8 cellular contexts compared by ENCODE assay signal in the genomic region with DNA sequence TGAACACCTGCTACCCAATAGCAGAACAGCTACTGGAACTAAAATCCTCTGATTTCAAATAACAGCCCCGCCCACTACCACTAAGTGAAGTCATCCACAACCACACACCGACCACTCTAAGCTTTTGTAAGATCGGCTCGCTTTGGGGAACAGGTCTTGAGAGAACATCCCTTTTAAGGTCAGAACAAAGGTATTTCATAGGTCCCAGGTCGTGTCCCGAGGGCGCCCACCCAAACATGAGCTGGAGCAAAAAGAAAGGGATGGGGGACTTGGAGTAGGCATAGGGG. TPM values are rescaled to one million over a fixed set of nuclear protein-coding genes. Genes with fewer than 3 reads are reported as not detected.
DNase-seq lines count a peak whose midpoint lies in the region; FAIRE-seq and TF ChIP-seq lines count a peak whose summit lies in the region.

No MANE protein-coding gene starts in this region.

- TF ChIP-seq POLR2A in endothelial cell of umbilical vein (IDR thresholded peaks at IDR 0.05; ENCODE audit: low read depth, low read length), result no peak
- no peak for TF ChIP-seq POLR2A in GM12892 (IDR thresholded peaks at IDR 0.05; ENCODE audit: low read depth, low read length)

- TF ChIP-seq CTCF in GM10266 (IDR thresholded peaks at IDR 0.05; ENCODE audit: control insufficient read depth, insufficient read depth, low read depth, missing control alignments) (no peak), endothelial cell of umbilical vein (IDR thresholded peaks at IDR 0.05; ENCODE audit: extremely low read depth in 1 of 2, insufficient read depth in 1 of 2, low read depth in 1 of 2, low read length in 2 of 2) (no peak)

- no peaks in the 10 kb centered on the region for H4K20me1 ChIP-seq in endothelial cell of umbilical vein (replicated peaks; ENCODE audit: control insufficient read depth, extremely low read depth, insufficient read depth, low read length)

- peak overlapping the region; percentile 99 for H3K27ac Mint-ChIP-seq in activated CD4-positive, alpha-beta memory T cell treated with anti-CD3 and anti-CD28 coated beads for 36 hours

- H3K79me2 ChIP-seq in endothelial cell of umbilical vein (ENCODE audit: control insufficient read depth, insufficient read depth, low read length), result peaks cover 6% of the 10 kb centered on the region

- H3K4me1 ChIP-seq in HAP-1 (peaks cover 23% of the 10 kb centered on the region), endothelial cell of umbilical vein (ENCODE audit: control insufficient read depth, extremely low read depth, insufficient read depth, low read length) (peaks cover 15% of the 10 kb centered on the region), subcutaneous abdominal adipose tissue (ENCODE audit: control insufficient read depth in 5 of 5, insufficient read depth in 5 of 5, low read length in 5 of 5) (peaks cover 0 to 21% (median 13%) of the 10 kb centered on the region in 5 donors)

- peak overlapping the region; percentile 69 for H2AFZ ChIP-seq in endothelial cell of umbilical vein (ENCODE audit: low read depth, low read length)

- H3K27me3 ChIP-seq in HAP-1 (ENCODE audit: low read depth) (no peaks in the 10 kb centered on the region), endothelial cell of umbilical vein (ENCODE audit: control insufficient read depth in 2 of 2, insufficient read depth in 2 of 2, low read length in 2 of 2) (no peaks in the 10 kb centered on the region), subcutaneous abdominal adipose tissue (ENCODE audit: control insufficient read depth in 5 of 5, insufficient read depth in 4 of 5, low read length in 5 of 5) (no peaks in the 10 kb centered on the region)

- H3K36me3 Mint-ChIP-seq in activated CD4-positive, alpha-beta memory T cell treated with anti-CD3 and anti-CD28 coated beads for 36 hours, result peaks cover 12% of the 10 kb centered on the region

- dilution Hi-C loops in endothelial cell of umbilical vein (cut with MboI; ENCODE audit: extremely low pct_ligation_motif_present, low sequenced_read_pairs), result no loop called here

- H3K9me3 ChIP-seq in HAP-1 (no peaks in the 10 kb centered on the region), endothelial cell of umbilical vein (replicated peaks; ENCODE audit: control insufficient read depth, insufficient read depth, low read length) (no peaks in the 10 kb centered on the region), subcutaneous abdominal adipose tissue (ENCODE audit: control insufficient read depth in 5 of 5, low read length in 5 of 5) (no peaks in the 10 kb centered on the region)

- POLR2A ChIA-PET in activated CD4-positive, alpha-beta memory T cell treated with anti-CD3 and anti-CD28 coated beads for 36 hours (lab: Charles Lee), result interaction anchor here (1.0 to 2.6 kb wide), 12 partner anchors 14 to 1364 kb away, joined by 3 to 38 read pairs (median 4); partner anchors contain the start of genes N4BP2L1, N4BP2L2 and PDS5B
- POLR2A ChIA-PET in endothelial cell of umbilical vein (lab: Charles Lee), result interaction anchor here (0.7 to 1.9 kb wide), 2 partner anchors 51 to 60 kb away, joined by 4 to 5 read pairs; no protein-coding TSS in a partner anchor

- H3K4me2 ChIP-seq in endothelial cell of umbilical vein (ENCODE audit: insufficient read depth, low read length), result peak overlapping the region; percentile 97

- CTCF ChIA-PET in activated CD4-positive, alpha-beta memory T cell treated with anti-CD3 and anti-CD28 coated beads for 36 hours (lab: Charles Lee), result interaction anchor here (0.7 to 3.1 kb wide), 9 partner anchors 19 to 405 kb away, joined by 3 to 13 read pairs (median 4); no protein-coding TSS in a partner anchor
- CTCF ChIA-PET in endothelial cell of umbilical vein (lab: Charles Lee), result interaction anchor here (0.7 to 2.2 kb wide), 10 partner anchors 9 to 405 kb away, joined by 3 to 17 read pairs (median 4); partner anchors contain the start of gene PDS5B

- H3K27me3 Mint-ChIP-seq in activated CD4-positive, alpha-beta memory T cell treated with anti-CD3 and anti-CD28 coated beads for 36 hours, result no peaks in the 10 kb centered on the region

- DNase-seq in GM10266 (ENCODE audit: extremely low spot score) (peak; percentile 63), HAP-1 (ENCODE audit: low spot score in 2 of 2) (peak; percentile 67 to 71), NCI-H146 (lab: John Stamatoyannopoulos, UW) (peak; percentile 56), endothelial cell of umbilical vein (ENCODE audit: low read depth, low spot score) (no peak), myocyte (ENCODE audit: low read depth) (peak; percentile 57), GM12892 (ENCODE audit: insufficient read length) (no peak)
- DNase-seq in activated CD4-positive, alpha-beta memory T cell treated with anti-CD3 and anti-CD28 coated beads for 36 hours, result peak; percentile 74

- H3K9ac ChIP-seq in endothelial cell of umbilical vein (replicated peaks; ENCODE audit: extremely low read depth, insufficient read depth, low read length), result peak overlapping the region; percentile 91
- H3K9ac ChIP-seq in subcutaneous abdominal adipose tissue (ENCODE audit: low read length in 5 of 5), result peak overlapping the region; percentile 88 to 98 (median 97)

- peak overlapping the region; percentile 95 for H3K4me3 Mint-ChIP-seq in activated CD4-positive, alpha-beta memory T cell treated with anti-CD3 and anti-CD28 coated beads for 36 hours

- H3K4me1 Mint-ChIP-seq in activated CD4-positive, alpha-beta memory T cell treated with anti-CD3 and anti-CD28 coated beads for 36 hours (ENCODE audit: low read depth), result peaks cover 13% of the 10 kb centered on the region

- H3K27ac ChIP-seq in endothelial cell of umbilical vein (ENCODE audit: insufficient read depth, low read depth, low read length) (peak overlapping the region; percentile 88), subcutaneous abdominal adipose tissue (ENCODE audit: low read depth, low read length) (peak overlapping the region; percentile 98)

- intact Hi-C loops in activated CD4-positive, alpha-beta memory T cell treated with anti-CD3 and anti-CD28 coated beads for 36 hours (cut with micrococcal nuclease), result loop anchor here (1.0 to 10.0 kb wide), 9 partner anchors 14 to 1228 kb away; partner anchors contain the start of genes N4BP2L1 and PDS5B
- intact Hi-C loops in endothelial cell of umbilical vein (cut with micrococcal nuclease), result loop anchor here (1.0 to 10.0 kb wide), 5 partner anchors 54 to 1227 kb away; partner anchors contain the start of genes FRY, N4BP2L2 and PDS5B

- H3K4me3 ChIP-seq in HAP-1 (peak overlapping the region; percentile 67), endothelial cell of umbilical vein (replicated peaks in 1 of 3; ENCODE audit: insufficient read depth in 1 of 3, low read depth in 1 of 3, low read length in 3 of 3) (peak overlapping the region in 2 of 3 experiments; percentile 56 to 96), subcutaneous abdominal adipose tissue (ENCODE audit: low read depth in 1 of 5, low read length in 5 of 5) (peak overlapping the region; percentile 87 to 96 (median 90))

- BruUV-seq in endothelial cell of umbilical vein (replicated peaks; lab: Mats Ljungman, UMichigan), result TSS peak; percentile 81

- H3K9me1 ChIP-seq in endothelial cell of umbilical vein (replicated peaks; ENCODE audit: control insufficient read depth, extremely low read depth, insufficient read depth, low read length), result no peaks in the 10 kb centered on the region

- FAIRE-seq in endothelial cell of umbilical vein (lab: Jason Lieb, UNC) (no peak), GM12892 (lab: Jason Lieb, UNC) (no peak)

- H3K9me3 Mint-ChIP-seq in activated CD4-positive, alpha-beta memory T cell treated with anti-CD3 and anti-CD28 coated beads for 36 hours, result no peaks in the 10 kb centered on the region

- H3K36me3 ChIP-seq in HAP-1 (replicated peaks) (peaks cover 15% of the 10 kb centered on the region), endothelial cell of umbilical vein (ENCODE audit: control insufficient read depth in 2 of 2, extremely low read depth in 1 of 2, insufficient read depth in 2 of 2, low read length in 2 of 2) (no peaks in the 10 kb centered on the region), subcutaneous abdominal adipose tissue (ENCODE audit: control insufficient read depth in 5 of 5, insufficient read depth in 5 of 5, low read length in 5 of 5) (no peaks in the 10 kb centered on the region)

- in situ Hi-C loops in HAP-1 (cut with MboI; ENCODE audit: low sequenced_read_pairs), result loop anchor here (5.0 to 10.0 kb wide), 2 partner anchors 293 to 410 kb away; no protein-coding TSS in a partner anchor

TF ChIP-seq in endothelial cell of umbilical vein, 7 proteins besides CTCF, POLR2A, EP300 and RAD21 (continues in another document):
- TF ChIP-seq MYC (IDR thresholded peaks at IDR 0.05; ENCODE audit: low read depth, low read length) (no peak), EZH2 (IDR thresholded peaks at IDR 0.05; ENCODE audit: borderline replicate concordance, low read depth, low read length, severe bottlenecking) (no peak)

RNA-seq across cellular contexts. Expression of gene ZAR1L, which starts 0.3 kb away (rescaled TPM):
- total RNA-seq in activated CD4-positive, alpha-beta memory T cell treated with anti-CD3 and anti-CD28 coated beads for 36 hours, result not detected
- total RNA-seq in endothelial cell of umbilical vein (not detected in 2 replicates), myocyte (not detected in 2 replicates)
- 0.05 TPM in 1 of 2 replicates, not detected in the other for polyA plus RNA-seq in endothelial cell of umbilical vein
- not detected in 2 replicates for polyA plus RNA-seq in endothelial cell of umbilical vein (2011; cell fraction: cytosol; rRNA removed)
- not detected in 2 replicates for polyA plus RNA-seq in endothelial cell of umbilical vein (2011; cell fraction: nucleus; rRNA removed)
- not detected in 2 replicates for polyA plus RNA-seq in endothelial cell of umbilical vein (2012)
- not detected in 2 replicates for polyA minus RNA-seq in endothelial cell of umbilical vein
- not detected for polyA minus RNA-seq in endothelial cell of umbilical vein (2011; cell fraction: cytosol; rRNA and poly(A)+ RNA removed)
- polyA minus RNA-seq in endothelial cell of umbilical vein (2011; cell fraction: nucleus; rRNA and poly(A)+ RNA removed), result not detected in 2 replicates
- polyA plus RNA-seq in myocyte (2012), result not detected
- polyA plus RNA-seq in GM12892 (2012; ENCODE audit: missing spikeins), result not detected

RNA-seq across cellular contexts. Expression of gene BRCA2, which starts 0.4 kb away (rescaled TPM):
- 10 to 100 TPM; 22.1 to 23.1 TPM for total RNA-seq in activated CD4-positive, alpha-beta memory T cell treated with anti-CD3 and anti-CD28 coated beads for 36 hours
- total RNA-seq in endothelial cell of umbilical vein, result 16.1 and 17.5 TPM in 2 replicates
- polyA plus RNA-seq in endothelial cell of umbilical vein, result 1.3 and 2.9 TPM in 2 replicates
- polyA plus RNA-seq in endothelial cell of umbilical vein (2011; cell fraction: cytosol; rRNA removed), result 4.1 and 4.3 TPM in 2 replicates
- 12.9 and 15.2 TPM in 2 replicates for polyA plus RNA-seq in endothelial cell of umbilical vein (2011; cell fraction: nucleus; rRNA removed)
- polyA plus RNA-seq in endothelial cell of umbilical vein (2012), result 2.7 and 7.9 TPM in 2 replicates
- polyA minus RNA-seq in endothelial cell of umbilical vein, result 5.6 and 9.6 TPM in 2 replicates
- polyA minus RNA-seq in endothelial cell of umbilical vein (2011; cell fraction: cytosol; rRNA and poly(A)+ RNA removed), result 6.7 TPM
- polyA minus RNA-seq in endothelial cell of umbilical vein (2011; cell fraction: nucleus; rRNA and poly(A)+ RNA removed), result 10.8 and 16.1 TPM in 2 replicates
- 1.9 and 4.9 TPM in 2 replicates for total RNA-seq in myocyte
- polyA plus RNA-seq in myocyte (2012), result 0.21 TPM
- 10.5 TPM for polyA plus RNA-seq in GM12892 (2012; ENCODE audit: missing spikeins)

Comparison
In these comparisons a context has a peak if more than half of its experiments do, and no peak if none do; other contexts are left out.
1. DNase-seq: peak in GM10266 (single experiment), HAP-1 (2 of 2), NCI-H146 (single experiment), activated CD4-positive, alpha-beta memory T cell treated with anti-CD3 and anti-CD28 coated beads for 36 hours (single experiment) and myocyte (single experiment); none in endothelial cell of umbilical vein (single experiment) and GM12892 (single experiment).
2. Peak in every context shown above with its lines, with median percentiles within 50 percentile points of each other: H3K4me3 ChIP-seq.